11 cellular contexts compared by ENCODE assay signal in the genomic region with DNA sequence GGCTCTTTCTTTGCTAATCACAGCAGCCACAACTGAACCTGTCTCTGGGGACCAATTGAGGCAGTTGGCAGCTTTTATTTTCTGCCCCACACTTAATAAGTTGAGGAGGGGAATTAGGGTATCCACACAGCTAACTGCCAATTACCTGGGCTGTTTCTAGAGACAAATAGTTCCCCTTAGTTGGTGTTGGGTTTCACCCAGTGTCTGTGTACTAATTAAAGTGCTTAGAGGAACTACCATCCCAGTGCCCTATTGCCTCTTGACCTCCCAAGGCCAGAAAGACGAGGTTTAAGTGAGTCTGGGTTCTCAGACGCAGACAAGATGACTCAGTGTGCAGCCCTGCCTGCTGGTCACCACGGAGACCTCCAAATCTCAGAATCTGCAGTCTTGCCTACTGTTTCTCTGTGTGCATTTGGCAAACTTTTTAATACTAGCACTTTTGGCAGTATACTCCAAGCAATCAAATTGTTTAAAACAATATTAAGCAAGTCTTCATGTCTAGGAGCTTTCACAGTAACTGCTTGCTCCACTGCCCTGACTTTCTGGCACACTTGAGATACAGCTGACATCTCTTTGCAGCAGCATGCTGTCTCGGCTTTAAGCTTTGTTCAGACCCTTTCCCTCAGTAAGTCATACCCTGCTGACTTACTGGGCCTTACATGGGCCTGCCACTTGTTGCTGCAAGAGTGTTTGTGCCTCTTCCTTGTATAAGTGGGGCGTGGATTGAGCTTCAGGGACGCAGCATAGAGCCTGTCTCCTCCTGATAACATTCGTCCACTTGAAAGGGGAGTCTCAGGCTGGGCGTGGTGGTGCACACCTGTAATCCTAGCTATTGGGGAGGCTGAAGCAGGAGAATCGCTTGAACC. TPM values are rescaled to one million over a fixed set of nuclear protein-coding genes. Genes with fewer than 3 reads are reported as not detected.
DNase-seq lines count a peak whose midpoint lies in the region; ATAC-seq, FAIRE-seq and TF ChIP-seq lines count a peak whose summit lies in the region.
"Had no signal": no experiment of that assay in that cellular context is flagged by ENCODE, and none has a peak within 500 bp of the region (broad histone marks: within the 10 kb centered on the region; RNA-seq: fewer than 3 reads in every experiment).

No MANE protein-coding gene starts in this region.

- peak; percentile 23 for DNase-seq in SIG-M5 treated with dmso at 0.1 percent for 504 hours (lab: John Stamatoyannopoulos, UW; ENCODE audit: unreplicated experiment)
- no peak for DNase-seq in SIG-M5 (lab: John Stamatoyannopoulos, UW)
- DNase-seq in bronchial epithelial cell (ENCODE audit: low read depth), result peak; percentile 20
- no peak for DNase-seq in left colon
- DNase-seq in type B pancreatic cell (ENCODE audit: extremely low spot score, unreplicated experiment), result no peak
- no peak for DNase-seq in stimulated activated CD4-positive, alpha-beta T cell treated with anti-CD3 and anti-CD28 coated beads, Interleukin-15, amount 100 ng/mL, for 24 hours
- DNase-seq in GM13977 (ENCODE audit: low spot score), result no peak
- no peak for DNase-seq in SJCRH30
- DNase-seq: right lobe of liver, T-helper 17 cell had no signal

- in situ Hi-C loops in GM13977 (cut with MboI; ENCODE audit: low pct_unique_long_range_greater_than_20kb, low sequenced_read_pairs, unreplicated experiment), result no loop called here

- no peaks in the 10 kb centered on the region for H3K36me3 ChIP-seq in bronchial epithelial cell (ENCODE audit: control insufficient read depth, insufficient read depth, low read length)
- H3K36me3 ChIP-seq in SJCRH30, result no peaks in the 10 kb centered on the region; the same call in 1 of the 2 replicates
- H3K36me3 ChIP-seq: right lobe of liver had no signal

- H3K9me3 Mint-ChIP-seq in type B pancreatic cell, result no peaks in the 10 kb centered on the region
- H3K9me3 Mint-ChIP-seq: IgD-negative memory B cell had no signal

- no peaks in the 10 kb centered on the region for H3K27me3 ChIP-seq in bronchial epithelial cell (ENCODE audit: control insufficient read depth, insufficient read depth, low read length)
- H3K27me3 ChIP-seq in SJCRH30, result no peaks in the 10 kb centered on the region
- H3K27me3 ChIP-seq: right lobe of liver had no signal

- no peak overlapping the region for H3K4me3 Mint-ChIP-seq in type B pancreatic cell
- H3K4me3 Mint-ChIP-seq: IgD-negative memory B cell, T-helper 17 cell had no signal

- H3K4me1 Mint-ChIP-seq in type B pancreatic cell (ENCODE audit: unreplicated experiment), result peaks cover 57% of the 10 kb centered on the region

- no peak overlapping the region for H3K27ac ChIP-seq in SJCRH30
- H3K27ac ChIP-seq: right lobe of liver had no signal

- H3K4me3 ChIP-seq in bronchial epithelial cell (ENCODE audit: low read depth, low read length) (no peak overlapping the region), SJCRH30 (no peak overlapping the region)
- H3K4me3 ChIP-seq: right lobe of liver had no signal

- H3K27ac Mint-ChIP-seq in type B pancreatic cell, result peak overlapping the region; percentile 79
- H3K27ac Mint-ChIP-seq: IgD-negative memory B cell had no signal

- no peak for FAIRE-seq in bronchial epithelial cell (lab: Jason Lieb, UNC)

- H3K36me3 Mint-ChIP-seq in type B pancreatic cell, result no peaks in the 10 kb centered on the region
- H3K36me3 Mint-ChIP-seq: IgD-negative memory B cell had no signal

- no peaks in the 10 kb centered on the region for H3K4me1 ChIP-seq in SJCRH30
- H3K4me1 ChIP-seq: right lobe of liver had no signal

- H3K9me3 ChIP-seq in SJCRH30 (replicated peaks), result no peaks in the 10 kb centered on the region
- H3K9me3 ChIP-seq: right lobe of liver had no signal

- intact Hi-C loops in left colon (cut with DNase I, micrococcal nuclease), result no loop called here

- TF ChIP-seq CTCF in bronchial epithelial cell (IDR thresholded peaks at IDR 0.05; ENCODE audit: insufficient read depth, low read length, severe bottlenecking), result no peak
- TF ChIP-seq CTCF in type B pancreatic cell (conservative IDR thresholded peaks at IDR 0.05), result no peak
- TF ChIP-seq CTCF in GM13977 (IDR thresholded peaks at IDR 0.05; ENCODE audit: extremely low read depth, insufficient read depth, missing control alignments), result no peak

- peak; percentile 18 for ATAC-seq in left colon
- ATAC-seq: T-helper 17 cell had no signal

- no peaks in the 10 kb centered on the region for H3K27me3 Mint-ChIP-seq in type B pancreatic cell
- H3K27me3 Mint-ChIP-seq: IgD-negative memory B cell, T-helper 17 cell had no signal

RNA-seq across cellular contexts. Expression of a gene that starts 31.9 kb away (rescaled TPM):
- 20.0 TPM in 2 replicates for total RNA-seq in bronchial epithelial cell
- 10 to 100 TPM; 21.9 to 23.8 TPM for total RNA-seq in left colon
- 28.3 and 28.9 TPM in 2 replicates for total RNA-seq in type B pancreatic cell (ENCODE audit: low replicate concordance)
- 18.0 and 19.1 TPM in 2 replicates for total RNA-seq in SJCRH30 (2014; rRNA removed; shearing (Covaris generic))

Comparison
In these comparisons a context has a peak if more than half of its experiments do, and no peak if none do; other contexts are left out.
1. DNase-seq: peak in SIG-M5 treated with dmso at 0.1 percent for 504 hours (single experiment) and bronchial epithelial cell (single experiment); none in SIG-M5 (single experiment), left colon (0 of 2), type B pancreatic cell (single experiment), stimulated activated CD4-positive, alpha-beta T cell treated with anti-CD3 and anti-CD28 coated beads, Interleukin-15, amount 100 ng/mL, for 24 hours (single experiment), GM13977 (single experiment) and SJCRH30 (0 of 2).